16 cellular contexts compared by ENCODE assay signal in the genomic region with DNA sequence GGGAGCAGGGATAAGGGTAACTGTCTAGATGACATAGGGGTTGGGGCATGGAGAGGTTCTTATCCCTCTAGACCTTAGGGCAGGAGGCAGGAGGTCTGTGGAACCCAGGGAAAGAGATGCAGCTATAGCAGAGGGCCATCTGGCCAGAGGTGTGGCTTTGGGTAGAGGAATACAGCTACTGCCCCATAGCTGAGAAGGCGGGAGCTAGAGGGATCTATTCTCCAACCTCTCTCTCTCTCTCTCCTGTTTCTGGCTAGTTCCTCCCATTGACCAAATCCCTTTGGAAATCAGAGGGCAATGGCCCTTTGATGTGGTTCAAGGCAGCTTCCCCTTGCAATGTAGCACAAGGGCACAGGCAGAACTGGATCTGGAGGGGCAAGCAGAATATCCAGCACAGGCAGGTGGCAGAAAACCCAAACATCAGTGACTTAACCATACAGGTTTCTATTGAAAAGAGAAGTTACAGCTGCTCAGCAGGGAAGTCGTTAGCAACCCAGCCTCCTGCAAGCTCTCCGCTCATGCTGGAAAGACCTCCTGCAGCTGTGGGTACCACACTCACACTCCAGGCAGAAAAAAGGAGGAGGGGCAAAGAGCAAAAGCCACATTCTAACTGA. TPM values are rescaled to one million over a fixed set of nuclear protein-coding genes. Genes with fewer than 3 reads are reported as not detected.
DNase-seq lines count a peak whose midpoint lies in the region; ATAC-seq and TF ChIP-seq lines count a peak whose summit lies in the region.
"Had no signal": no experiment of that assay in that cellular context is flagged by ENCODE, and none has a peak within 500 bp of the region (broad histone marks: within the 10 kb centered on the region; RNA-seq: fewer than 3 reads in every experiment).

No MANE protein-coding gene starts in this region.

- ATAC-seq in GM18858 (IDR thresholded peaks at IDR 0.05; ENCODE audit: unreplicated experiment) = no peak
- ATAC-seq: mucosa of descending colon had no signal

- H3K36me3 ChIP-seq in SJCRH30 = no peaks in the 10 kb centered on the region

- H3K36me3 Mint-ChIP-seq in endothelial cell (ENCODE audit: low read depth, unreplicated experiment) = no peaks in the 10 kb centered on the region

- no peaks in the 10 kb centered on the region for H3K27me3 ChIP-seq in SJCRH30

- H3K4me3 Mint-ChIP-seq in endothelial cell (ENCODE audit: unreplicated experiment) = no peak overlapping the region

- no peaks in the 10 kb centered on the region for H3K27me3 Mint-ChIP-seq in endothelial cell (ENCODE audit: unreplicated experiment)
- H3K27me3 Mint-ChIP-seq: progenitor cell of endocrine pancreas had no signal

- peaks cover 19% of the 10 kb centered on the region for H3K4me1 ChIP-seq in SJCRH30

- H3K4me3 ChIP-seq in SJCRH30 = no peak overlapping the region
- H3K4me3 ChIP-seq: mucosa of descending colon had no signal

- TF ChIP-seq CTCF in endothelial cell (IDR thresholded peaks at IDR 0.05; ENCODE audit: unreplicated experiment) = no peak

- H3K27ac Mint-ChIP-seq in endothelial cell (ENCODE audit: unreplicated experiment) = no peak overlapping the region
- H3K27ac Mint-ChIP-seq: progenitor cell of endocrine pancreas had no signal

- no peak overlapping the region for H3K27ac ChIP-seq in SJCRH30

- no peaks in the 10 kb centered on the region for H3K4me1 Mint-ChIP-seq in endothelial cell (ENCODE audit: unreplicated experiment)

- DNase-seq in DMS53 (lab: John Stamatoyannopoulos, UW) = peak; percentile 3
- no peak for DNase-seq in DMS53 treated with DMSO at 0.1 percent for 48 hours (lab: John Stamatoyannopoulos, UW; ENCODE audit: unreplicated experiment)
- peak; percentile 84 for DNase-seq in NCI-H146 (lab: John Stamatoyannopoulos, UW)
- DNase-seq in SJCRH30 = peak; percentile 21 to 52
- DNase-seq in islet precursor cell = peak; percentile 57
- no peak for DNase-seq in mesenteric fat pad (ENCODE audit: low spot score)
- no peak for DNase-seq in endothelial cell (ENCODE audit: low spot score)
- DNase-seq: activated CD4-positive, alpha-beta T cell treated with anti-CD3 and anti-CD28 coated beads, Interleukin-2, amount 50 U/mL, for 4 hours; activated effector memory CD4-positive, alpha-beta T cell treated with Interleukin-2 at 50 U/mL for 16 hours; effector CD8-positive, alpha-beta T cell; foreskin fibroblast; mucosa of descending colon; NCI-H187 treated with DMSO at 0.1 percent for 48 hours had no signal

- no peaks in the 10 kb centered on the region for H3K9me3 ChIP-seq in SJCRH30 (replicated peaks)
- H3K9me3 ChIP-seq: mucosa of descending colon had no signal

- H3K9me3 Mint-ChIP-seq in endothelial cell (ENCODE audit: unreplicated experiment) = no peaks in the 10 kb centered on the region

RNA-seq across cellular contexts. Expression of gene LMOD3, which starts 22.3 kb away (rescaled TPM):
- total RNA-seq in SJCRH30 (2014; rRNA removed; shearing (Covaris generic)) = 0.66 and 1.0 TPM in 2 replicates
- total RNA-seq in mesenteric fat pad (0.10 TPM), endothelial cell (ENCODE audit: unreplicated experiment) (not detected)
- total RNA-seq: kidney epithelial cell, progenitor cell of endocrine pancreas had no signal

Comparison
In these comparisons a context has a peak if more than half of its experiments do, and no peak if none do; other contexts are left out.
1. DNase-seq: peak in DMS53 (single experiment), NCI-H146 (single experiment), SJCRH30 (2 of 2) and islet precursor cell (single experiment); none in DMS53 treated with DMSO at 0.1 percent for 48 hours (single experiment), mesenteric fat pad (single experiment) and endothelial cell (single experiment).